ENCODE assay signal across 1 cellular context in the genomic region with DNA sequence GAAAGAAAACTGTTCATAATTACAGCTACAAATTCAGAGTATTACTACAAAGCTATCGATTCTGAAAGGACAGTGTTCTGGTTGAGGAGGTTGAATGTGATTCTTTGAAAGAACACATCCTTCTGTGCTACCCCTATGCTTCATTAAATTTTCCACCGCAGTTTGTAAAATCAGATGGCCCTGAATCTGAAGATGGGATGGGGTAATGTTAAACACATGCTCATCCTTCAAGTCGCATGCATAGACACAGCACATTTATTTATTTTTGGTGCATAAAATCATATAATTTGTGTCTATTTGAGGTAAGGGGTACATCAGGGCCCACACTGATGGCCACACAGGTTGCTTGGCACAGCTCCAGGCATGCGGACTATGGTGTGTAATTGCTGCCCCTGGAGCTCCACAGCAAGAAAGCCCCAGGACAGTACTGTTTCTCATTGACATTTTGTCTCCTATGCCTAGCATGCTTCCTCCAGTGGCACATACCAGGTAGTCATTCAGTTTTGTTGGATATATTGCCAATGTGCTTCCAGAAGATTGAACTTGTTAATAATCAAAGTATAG.
TF ChIP-seq lines count a peak whose summit lies in the region.

No MANE protein-coding gene starts in this region.

TF ChIP-seq in IMR-90, 13 proteins besides CTCF, POLR2A, EP300 and RAD21 (continued from another document):
- TF ChIP-seq, protein P1, sequence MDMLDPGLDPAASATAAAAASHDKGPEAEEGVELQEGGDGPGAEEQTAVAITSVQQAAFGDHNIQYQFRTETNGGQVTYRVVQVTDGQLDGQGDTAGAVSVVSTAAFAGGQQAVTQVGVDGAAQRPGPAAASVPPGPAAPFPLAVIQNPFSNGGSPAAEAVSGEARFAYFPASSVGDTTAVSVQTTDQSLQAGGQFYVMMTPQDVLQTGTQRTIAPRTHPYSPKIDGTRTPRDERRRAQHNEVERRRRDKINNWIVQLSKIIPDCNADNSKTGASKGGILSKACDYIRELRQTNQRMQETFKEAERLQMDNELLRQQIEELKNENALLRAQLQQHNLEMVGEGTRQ (IDR thresholded peaks at IDR 0.05; ENCODE audit: low read depth, low read length): no peak
- TF ChIP-seq RFX5 (IDR thresholded peaks at IDR 0.05; ENCODE audit: low read depth, low read length): no peak
- no peak for TF ChIP-seq SMC3 (IDR thresholded peaks at IDR 0.05; ENCODE audit: low read depth, low read length)
- no peak for TF ChIP-seq BHLHE40 (IDR thresholded peaks at IDR 0.05; ENCODE audit: low read depth, low read length)
- no peak for TF ChIP-seq MAZ (IDR thresholded peaks at IDR 0.05; ENCODE audit: borderline replicate concordance, low read depth, low read length)
- TF ChIP-seq RCOR1 (IDR thresholded peaks at IDR 0.05; ENCODE audit: insufficient replicate concordance, low read length): no peak
